ENCODE assay signal across 16 cellular contexts in genomic region chr2:161556440-161556839, GRCh38.
DNase-seq lines count a peak whose midpoint lies in the region; TF ChIP-seq lines count a peak whose summit lies in the region.
"Had no signal": no experiment of that assay in that cellular context is flagged by ENCODE, and none has a peak within 500 bp of the region (broad histone marks: within the 10 kb centered on the region; RNA-seq: fewer than 3 reads in every experiment).

No MANE protein-coding gene starts in this region.

- H3K4me1 Mint-ChIP-seq in H9 (peaks cover 10 to 12% of the 10 kb centered on the region in 2 experiments), chondrocyte (ENCODE audit: low read depth) (no peaks in the 10 kb centered on the region), progenitor cell of endocrine pancreas (ENCODE audit: low read depth) (no peaks in the 10 kb centered on the region)
- H3K4me1 Mint-ChIP-seq: activated T-helper 17 cell treated with anti-CD3 and anti-CD28 coated beads, Interleukin-2, amount 50 U/mL, for 72 hours; IgD-negative memory B cell had no signal

- no peak overlapping the region for H2BK20ac ChIP-seq in H9 (ENCODE audit: low read depth, low read length, poor library complexity, severe bottlenecking)

- no peak overlapping the region for H3K9ac ChIP-seq in H9 (ENCODE audit: extremely low read depth, insufficient read length, low read length)

- H4K20me1 ChIP-seq in H9 (ENCODE audit: control insufficient read depth, insufficient read depth, insufficient read length): no peaks in the 10 kb centered on the region

- no CpG with 5 or more reads among the region's 2 CpGs for WGBS in H9 (ENCODE audit: extremely low coverage, insufficient read length, low lambda C conversion rate)

- H4K8ac ChIP-seq in H9 (replicated peaks; ENCODE audit: insufficient read length, low read depth, low read length): no peak overlapping the region

- H3K18ac ChIP-seq in H9 (ENCODE audit: insufficient read length, low read depth, low read length): no peak overlapping the region

- H2BK120ac ChIP-seq in H9 (ENCODE audit: low read depth, low read length, poor library complexity, severe bottlenecking): no peak overlapping the region

- no peak overlapping the region for H2AFZ ChIP-seq in H9 (ENCODE audit: low read length)

- H3K9me3 Mint-ChIP-seq in H9 (peaks cover 0 to 2% of the 10 kb centered on the region in 2 experiments; a peak in 3 of 5 replicates), chondrocyte (ENCODE audit: low read depth) (no peaks in the 10 kb centered on the region), progenitor cell of endocrine pancreas (ENCODE audit: low read depth) (peaks cover 3% of the 10 kb centered on the region)
- H3K9me3 Mint-ChIP-seq: IgD-negative memory B cell had no signal

- H3K23ac ChIP-seq in H9 (ENCODE audit: insufficient read length, low read depth, low read length): no peak overlapping the region

- no peaks in the 10 kb centered on the region for H3K9me3 ChIP-seq in H9 (ENCODE audit: control insufficient read depth, low read depth, low read length)
- H3K9me3 ChIP-seq: ovary, SJCRH30, testis had no signal

- H3T11ph ChIP-seq in H9 (ENCODE audit: low read length): no peak overlapping the region

- no peak overlapping the region for H3K4ac ChIP-seq in H9 (ENCODE audit: low read depth, low read length)

- H2AK5ac ChIP-seq in H9 (ENCODE audit: insufficient read length, low read length): no peak overlapping the region

- no peak overlapping the region for H4K91ac ChIP-seq in H9 (ENCODE audit: insufficient read length, low read depth, low read length)

- no peak overlapping the region for H3K4me2 ChIP-seq in H9 (ENCODE audit: insufficient read depth, insufficient read length, low read length)

- TF ChIP-seq CTCF in H9 (conservative IDR thresholded peaks at IDR 0.05) (peak; percentile 45; the same call in 2 of the 3 replicates), chondrocyte (IDR thresholded peaks at IDR 0.05) (peak; percentile 60), progenitor cell of endocrine pancreas (IDR thresholded peaks at IDR 0.05; ENCODE audit: unreplicated experiment) (peak; percentile 17)

- no peak overlapping the region for H2BK5ac ChIP-seq in H9 (ENCODE audit: insufficient read length, low read length)

- H3K79me2 ChIP-seq in H9 (ENCODE audit: insufficient read depth, low read length): no peaks in the 10 kb centered on the region

- H3K23me2 ChIP-seq in H9 (ENCODE audit: insufficient read length, low read depth, low read length, poor library complexity, severe bottlenecking): no peaks in the 10 kb centered on the region

- H3K56ac ChIP-seq in H9 (ENCODE audit: insufficient read length, low read depth, low read length): no peak overlapping the region

- no peak overlapping the region; a peak in 1 of 7 replicates for H3K27ac Mint-ChIP-seq in H9
- H3K27ac Mint-ChIP-seq in chondrocyte (ENCODE audit: unreplicated experiment): no peak overlapping the region
- no peak overlapping the region for H3K27ac Mint-ChIP-seq in progenitor cell of endocrine pancreas
- H3K27ac Mint-ChIP-seq: activated T-helper 17 cell treated with anti-CD3 and anti-CD28 coated beads, Interleukin-2, amount 50 U/mL, for 72 hours; IgD-negative memory B cell had no signal

- peaks cover 3% of the 10 kb centered on the region; the same call in 1 of the 2 replicates for H3K4me1 ChIP-seq in H9 (ENCODE audit: insufficient read depth, low read length)
- H3K4me1 ChIP-seq: SJCRH30, testis had no signal

- H2BK15ac ChIP-seq in H9 (ENCODE audit: low read depth, low read length): no peak overlapping the region

- no peaks in the 10 kb centered on the region for H3K27me3 ChIP-seq in H9 (ENCODE audit: insufficient read depth, low read length)
- H3K27me3 ChIP-seq: ovary, SJCRH30, testis had no signal

- H3K4me3 Mint-ChIP-seq in H9 (no peak overlapping the region), chondrocyte (ENCODE audit: unreplicated experiment) (no peak overlapping the region), progenitor cell of endocrine pancreas (ENCODE audit: low read depth) (no peak overlapping the region)
- H3K4me3 Mint-ChIP-seq: activated T-helper 17 cell treated with anti-CD3 and anti-CD28 coated beads, Interleukin-2, amount 50 U/mL, for 72 hours; IgD-negative memory B cell had no signal

- DNase-seq in H9 (no peak), NAMALWA (ENCODE audit: low spot score) (peak; percentile 6), chondrocyte (ENCODE audit: low spot score) (no peak), progenitor cell of endocrine pancreas (ENCODE audit: low spot score, unreplicated experiment) (no peak), NCI-H2227 treated with DMSO at 0.1 percent for 48 hours (lab: John Stamatoyannopoulos, UW) (no peak), T-helper 1 cell (no peak)
- no peak for DNase-seq in activated naive CD4-positive, alpha-beta T cell treated with anti-CD3 and anti-CD28 coated beads, Interleukin-2, amount 50 U/mL, for 16 hours
- DNase-seq: amniotic stem cell; central memory CD4-positive, alpha-beta T cell; NCI-H1105; ovary; SJCRH30; stimulated activated CD4-positive, alpha-beta T cell treated with anti-CD3 and anti-CD28 coated beads, Interleukin-4, amount 100 ng/mL, for 1 hour; testis had no signal

- no peak overlapping the region for H3K14ac ChIP-seq in H9 (ENCODE audit: insufficient read depth, low read length)

- no peak overlapping the region for H3K27ac ChIP-seq in H9 (ENCODE audit: insufficient read length, low read depth, low read length)
- H3K27ac ChIP-seq: ovary, SJCRH30, testis had no signal

- 0 out of 7 replicates have a peak, but pooled peaks cover 0 to 1% (median 0%) of the 10 kb centered on the region in 3 experiments for H3K36me3 Mint-ChIP-seq in H9 (ENCODE audit: insufficient read depth in 1 of 3, low read depth in 3 of 3)
- H3K36me3 Mint-ChIP-seq in chondrocyte (ENCODE audit: low read depth): no peaks in the 10 kb centered on the region
- no peaks in the 10 kb centered on the region for H3K36me3 Mint-ChIP-seq in progenitor cell of endocrine pancreas (ENCODE audit: insufficient read depth)
- H3K36me3 Mint-ChIP-seq: IgD-negative memory B cell had no signal

- no peak overlapping the region for H4K5ac ChIP-seq in H9 (ENCODE audit: insufficient read length, low read depth, low read length)

- H3K79me1 ChIP-seq in H9 (ENCODE audit: insufficient read depth, low read depth, low read length, poor library complexity, severe bottlenecking): no peaks in the 10 kb centered on the region

- no peak overlapping the region for H2BK12ac ChIP-seq in H9 (ENCODE audit: insufficient read length, low read depth, low read length)

- no peaks in the 10 kb centered on the region for H3K27me3 Mint-ChIP-seq in H9 (ENCODE audit: low read depth)
- H3K27me3 Mint-ChIP-seq in chondrocyte (ENCODE audit: low read depth): peaks cover 24% of the 10 kb centered on the region
- no peaks in the 10 kb centered on the region for H3K27me3 Mint-ChIP-seq in progenitor cell of endocrine pancreas
